ENCODE assay signal across 21 cellular contexts in genomic region chr22:49523374-49524008, GRCh38.
"Had no signal": no experiment of that assay in that cellular context is flagged by ENCODE, and none has a peak within 500 bp of the region (broad histone marks: within the 10 kb centered on the region; RNA-seq: fewer than 3 reads in every experiment).

No MANE protein-coding gene starts in this region.

- H3K27me3 ChIP-seq: foreskin keratinocyte, right lobe of liver, thyroid gland, upper lobe of right lung had no signal

- DNase-seq: activated CD4-positive, alpha-beta T cell treated with anti-CD3 and anti-CD28 coated beads for 4 hours; activated CD4-positive, alpha-beta T cell treated with anti-CD3 and anti-CD28 coated beads, Interleukin-2, amount 50 U/mL, for 48 hours; activated CD8-positive, alpha-beta memory T cell treated with anti-CD3 and anti-CD28 coated beads, Interleukin-2, amount 50 U/mL, for 4 hours; activated naive CD4-positive, alpha-beta T cell treated with Interleukin-2 at 50 U/mL for 16 hours; activated T-cell treated with anti-CD3 and anti-CD28 coated beads, Interleukin-2, amount 50 U/mL, for 1 hour; dermis blood vessel endothelial cell; effector CD4-positive, alpha-beta T cell; foreskin keratinocyte; heart right ventricle; left ventricle myocardium superior; mucosa of descending colon; right lobe of liver; stimulated activated CD4-positive, alpha-beta T cell treated with anti-CD3 and anti-CD28 coated beads, Interleukin-12 subunit alpha, Interleukin-12 subunit beta, amount 100 ng/mL, for 4 hours; stimulated activated CD4-positive, alpha-beta T cell treated with anti-CD3 and anti-CD28 coated beads, Interleukin-4, amount 100 ng/mL, for 1 hour; stimulated activated naive CD8-positive, alpha-beta T cell treated with anti-CD3 and anti-CD28 coated beads, Interleukin-15, amount 100 ng/mL, for 72 hours; substantia nigra; thyroid gland; upper lobe of right lung had no signal

- H3K36me3 ChIP-seq: esophagus muscularis mucosa, heart right ventricle, right lobe of liver, thyroid gland, upper lobe of right lung had no signal

- H3K9me3 ChIP-seq: mucosa of descending colon, right lobe of liver, thyroid gland, upper lobe of right lung had no signal

- H3K4me1 ChIP-seq: esophagus muscularis mucosa, foreskin keratinocyte, right lobe of liver, thyroid gland had no signal

- H3K27ac ChIP-seq: esophagus muscularis mucosa, foreskin keratinocyte, heart right ventricle, right lobe of liver, skin epidermis, thyroid gland, upper lobe of right lung, VCaP had no signal

- H3K4me3 ChIP-seq: esophagus muscularis mucosa, heart right ventricle, mucosa of descending colon, right lobe of liver, skin epidermis, thyroid gland, upper lobe of right lung had no signal
